8 cellular contexts compared by ENCODE assay signal in genomic region chr6:146598785-146599405, GRCh38. TPM values are rescaled to one million over a fixed set of nuclear protein-coding genes. Genes with fewer than 3 reads are reported as not detected.
DNase-seq lines count a peak whose midpoint lies in the region; ATAC-seq and TF ChIP-seq lines count a peak whose summit lies in the region.

Gene ADGB, plus strand, starts transcription at chr6:146598972. Its CDS starts 69 bp downstream, at chr6:146599041.

- TF ChIP-seq CTCF in cardiac muscle cell (IDR thresholded peaks at IDR 0.05; ENCODE audit: low read depth, low read length): no peak
- TF ChIP-seq CTCF in neutrophil (IDR thresholded peaks at IDR 0.05): no peak

- peaks cover 3% of the 10 kb centered on the region for H3K4me1 Mint-ChIP-seq in activated naive CD8-positive, alpha-beta T cell treated with anti-CD3 and anti-CD28 coated beads for 36 hours

- no peaks in the 10 kb centered on the region for H3K9me3 Mint-ChIP-seq in activated naive CD8-positive, alpha-beta T cell treated with anti-CD3 and anti-CD28 coated beads for 36 hours

- H3K27ac Mint-ChIP-seq in activated naive CD8-positive, alpha-beta T cell treated with anti-CD3 and anti-CD28 coated beads for 36 hours: no peak within 1 kb of the TSS

- H3K36me3 ChIP-seq in cardiac muscle cell (no peaks in the 10 kb centered on the region), neutrophil (no peaks in the 10 kb centered on the region)

- no peaks in the 10 kb centered on the region for H3K9me3 ChIP-seq in cardiac muscle cell (ENCODE audit: low read depth)
- H3K9me3 ChIP-seq in neutrophil: no peaks in the 10 kb centered on the region

- H3K27me3 ChIP-seq in cardiac muscle cell (no peaks in the 10 kb centered on the region), neutrophil (no peaks in the 10 kb centered on the region)

- ATAC-seq in GM21576 (IDR thresholded peaks at IDR 0.05; ENCODE audit: unreplicated experiment): no peak
- ATAC-seq in HG03196 (IDR thresholded peaks at IDR 0.05; ENCODE audit: unreplicated experiment): no peak

- H3K4me1 ChIP-seq in cardiac muscle cell (ENCODE audit: low read depth) (no peaks in the 10 kb centered on the region), neutrophil (ENCODE audit: control insufficient read depth in 1 of 2, insufficient read depth in 1 of 2, low read depth in 1 of 2, low read length in 1 of 2) (peaks cover 37 to 38% of the 10 kb centered on the region in 2 experiments)

- H3K27ac ChIP-seq in cardiac muscle cell: no peak within 1 kb of the TSS
- H3K27ac ChIP-seq in neutrophil: no peak within 1 kb of the TSS

- H3K36me3 Mint-ChIP-seq in activated naive CD8-positive, alpha-beta T cell treated with anti-CD3 and anti-CD28 coated beads for 36 hours: no peaks in the 10 kb centered on the region

- peak; percentile 76 for DNase-seq in GM03348 (ENCODE audit: low spot score)
- DNase-seq in LHCN-M2 (ENCODE audit: low read depth): peak; percentile 36
- DNase-seq in activated naive CD8-positive, alpha-beta T cell treated with anti-CD3 and anti-CD28 coated beads for 36 hours: peak; percentile 12
- peak; percentile 75 to 80 for DNase-seq in cardiac muscle cell (ENCODE audit: low read depth in 1 of 2, low spot score in 1 of 2)
- DNase-seq in activated naive CD4-positive, alpha-beta T cell treated with Interleukin-2 at 50 U/mL for 16 hours: no peak

- peaks cover 27% of the 10 kb centered on the region for H3K27me3 Mint-ChIP-seq in activated naive CD8-positive, alpha-beta T cell treated with anti-CD3 and anti-CD28 coated beads for 36 hours

- peak within 1 kb of the TSS; percentile 42 for H3K4me3 Mint-ChIP-seq in activated naive CD8-positive, alpha-beta T cell treated with anti-CD3 and anti-CD28 coated beads for 36 hours

- H3K4me3 ChIP-seq in cardiac muscle cell (peak within 1 kb of the TSS; percentile 27), neutrophil (ENCODE audit: low read depth in 1 of 2, low read length in 1 of 2) (peak within 1 kb of the TSS; percentile 56 to 58)

RNA-seq across cellular contexts. Expression of gene ADGB, which starts in this region (rescaled TPM):
- total RNA-seq in LHCN-M2 (2014; rRNA removed) (not detected in 2 replicates), cardiac muscle cell (not detected in 2 replicates)
- not detected for polyA plus RNA-seq in LHCN-M2 (2012)
- not detected for total RNA-seq in activated naive CD8-positive, alpha-beta T cell treated with anti-CD3 and anti-CD28 coated beads for 36 hours
- polyA plus RNA-seq in cardiac muscle cell: not detected in 2 replicates

Comparison
In these comparisons a context has a peak if more than half of its experiments do, and no peak if none do; other contexts are left out.
1. Peak in DNase-seq in LHCN-M2; RNA of the gene not detected or under 1 TPM.
2. Peak in DNase-seq in activated naive CD8-positive, alpha-beta T cell treated with anti-CD3 and anti-CD28 coated beads for 36 hours; RNA of the gene not detected or under 1 TPM.
3. Peak in DNase-seq and H3K4me3 ChIP-seq in cardiac muscle cell; RNA of the gene not detected or under 1 TPM.